8 cellular contexts compared by ENCODE assay signal in the genomic region with DNA sequence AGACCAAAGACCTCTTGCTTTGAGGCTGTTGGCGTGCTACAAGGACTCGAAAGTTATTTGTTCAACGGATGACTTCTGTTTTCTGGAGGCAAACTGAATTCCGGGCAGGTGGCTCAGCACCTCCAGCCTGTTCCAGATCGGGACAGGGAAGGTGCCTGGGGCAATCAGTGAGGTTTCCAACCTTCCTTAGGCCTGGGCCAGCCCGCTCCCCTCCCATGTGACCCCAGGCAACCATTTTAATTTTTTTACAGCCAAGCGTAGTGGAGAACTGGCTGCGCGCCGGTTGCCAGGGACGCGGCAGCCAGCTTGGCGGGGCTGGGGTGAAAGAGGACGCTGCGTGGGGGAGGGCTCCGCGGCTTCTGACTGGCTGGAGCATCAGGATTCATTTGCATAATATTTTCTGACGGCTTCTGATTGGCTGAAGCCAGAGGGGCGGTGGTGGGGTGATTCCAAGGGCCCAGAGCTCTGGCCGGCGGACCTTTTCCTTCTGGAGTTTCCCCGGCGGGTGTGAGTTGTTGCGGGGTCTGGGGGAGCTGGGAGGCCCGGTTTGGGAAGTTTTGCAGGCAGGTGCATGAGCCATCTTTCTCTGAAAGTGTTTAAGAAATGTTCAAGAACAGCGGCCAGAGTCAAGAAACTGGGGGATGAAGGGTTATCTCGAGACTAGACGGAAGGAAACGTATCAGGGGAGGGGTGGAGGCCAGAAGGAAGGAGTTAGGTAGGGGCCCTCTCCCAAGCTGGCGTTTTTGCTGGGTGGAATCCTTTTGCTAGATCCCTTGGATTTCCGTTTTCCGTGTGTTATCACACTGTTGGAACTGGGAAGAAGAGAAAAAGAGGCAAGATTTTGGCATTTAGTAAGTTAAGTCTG. TPM values are rescaled to one million over a fixed set of nuclear protein-coding genes. Genes with fewer than 3 reads are reported as not detected.
DNase-seq lines count a peak whose midpoint lies in the region; ATAC-seq and TF ChIP-seq lines count a peak whose summit lies in the region.

A gene with protein sequence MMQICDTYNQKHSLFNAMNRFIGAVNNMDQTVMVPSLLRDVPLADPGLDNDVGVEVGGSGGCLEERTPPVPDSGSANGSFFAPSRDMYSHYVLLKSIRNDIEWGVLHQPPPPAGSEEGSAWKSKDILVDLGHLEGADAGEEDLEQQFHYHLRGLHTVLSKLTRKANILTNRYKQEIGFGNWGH (plus strand): TSS at position 479 of the 865 bp plus-strand sequence. CDS start 3,488 bp downstream, outside the sequence.

- peaks cover 3 to 10% (median 5%) of the 10 kb centered on the region in 3 donors for H3K27me3 Mint-ChIP-seq in immature natural killer cell (ENCODE audit: low read depth in 3 of 3)

- H3K27ac ChIP-seq in skeletal muscle tissue (ENCODE audit: low read depth, low read length) = peak within 1 kb of the TSS; percentile 98
- H3K27ac ChIP-seq in PC-9 = no peak within 1 kb of the TSS

- no peaks in the 10 kb centered on the region for H3K36me3 Mint-ChIP-seq in immature natural killer cell

- H3K36me3 ChIP-seq in skeletal muscle tissue (ENCODE audit: control insufficient read depth in 3 of 3, insufficient read depth in 3 of 3, low read length in 3 of 3) (peaks cover 6 to 8% (median 7%) of the 10 kb centered on the region in 3 donors), PC-9 (ENCODE audit: low read depth) (no peaks in the 10 kb centered on the region)

- BruUV-seq in PC-9 (replicated peaks; lab: Mats Ljungman, UMichigan) = no TSS peak

- H3K9me3 Mint-ChIP-seq in immature natural killer cell = peaks cover 0 to 2% (median 0%) of the 10 kb centered on the region in 6 donors

- ATAC-seq in HG02798 (IDR thresholded peaks at IDR 0.05; ENCODE audit: poor library complexity, unreplicated experiment) = peak; percentile 42

- H3K4me3 Mint-ChIP-seq in immature natural killer cell = peak within 1 kb of the TSS; percentile 60 to 85 (median 74)

- H3K4me2 ChIP-seq in PC-9 = no peak within 1 kb of the TSS

- TF ChIP-seq CTCF in PC-9 (conservative IDR thresholded peaks at IDR 0.05) = no peak

- no peak within 1 kb of the TSS for H2AFZ ChIP-seq in PC-9

- no peaks in the 10 kb centered on the region for H4K20me1 ChIP-seq in PC-9 (ENCODE audit: insufficient read depth)

- POLR2A ChIA-PET in PC-9 (lab: Charles Lee; ENCODE audit: unreplicated experiment) = no interaction called here

- H3K27me3 ChIP-seq in skeletal muscle tissue (ENCODE audit: control insufficient read depth in 3 of 3, insufficient read depth in 3 of 3, low read length in 3 of 3) (no peaks in the 10 kb centered on the region), PC-9 (ENCODE audit: insufficient read depth, low read depth) (no peaks in the 10 kb centered on the region)

- no peaks in the 10 kb centered on the region for H3K9me2 ChIP-seq in PC-9 (ENCODE audit: insufficient read depth)

- H3K79me2 ChIP-seq in PC-9 (ENCODE audit: low read depth) = no peaks in the 10 kb centered on the region

- peaks cover 3 to 4% (median 3%) of the 10 kb centered on the region in 3 donors for H3K4me1 ChIP-seq in skeletal muscle tissue (ENCODE audit: control insufficient read depth in 3 of 3, insufficient read depth in 3 of 3, low read length in 3 of 3)
- no peaks in the 10 kb centered on the region for H3K4me1 ChIP-seq in PC-9 (replicated peaks; ENCODE audit: insufficient read depth)

- DNase-seq in EH (ENCODE audit: low read depth) (peak; percentile 93), NCI-H2171 (lab: John Stamatoyannopoulos, UW) (peak; percentile 87), cerebellar cortex (ENCODE audit: low spot score) (peak; percentile 64), immature natural killer cell (peak; percentile 27 to 57 (median 49)), PC-9 (no peak)
- DNase-seq in activated CD4-positive, alpha-beta T cell treated with anti-CD3 and anti-CD28 coated beads for 1 hour = peak; percentile 58

- H3K4me1 Mint-ChIP-seq in immature natural killer cell = peaks cover 21 to 28% of the 10 kb centered on the region in 2 donors

- no peaks in the 10 kb centered on the region for H3K9me3 ChIP-seq in skeletal muscle tissue (ENCODE audit: control insufficient read depth in 3 of 3, low read length in 3 of 3)
- no peaks in the 10 kb centered on the region for H3K9me3 ChIP-seq in PC-9 (ENCODE audit: insufficient read depth, low read depth)

- peak within 1 kb of the TSS; percentile 82 to 92 (median 91) for H3K9ac ChIP-seq in skeletal muscle tissue (ENCODE audit: low read depth in 1 of 3, low read length in 3 of 3)

- H3K27ac Mint-ChIP-seq in immature natural killer cell = peak within 1 kb of the TSS in 3 of 6 donors; percentile 37 to 78 (median 45)

- intact Hi-C loops in PC-9 (cut with micrococcal nuclease; ENCODE audit: unreplicated experiment) = no loop called here

- CTCF ChIA-PET in PC-9 (lab: Charles Lee) = no interaction called here

- no peaks in the 10 kb centered on the region for H3F3A ChIP-seq in PC-9 (ENCODE audit: insufficient read depth, low read depth)

- H3K4me3 ChIP-seq in skeletal muscle tissue (ENCODE audit: low read length in 3 of 3) = peak within 1 kb of the TSS; percentile 64 to 84 (median 79)
- H3K4me3 ChIP-seq in PC-9 = no peak within 1 kb of the TSS

RNA-seq across cellular contexts. Expression of the gene that starts here (rescaled TPM):
- 1 to 10 TPM; 5.7 to 9.7 (median 5.9) TPM for polyA plus RNA-seq in immature natural killer cell
- total RNA-seq in skeletal muscle tissue (14.6 TPM), PC-9 (2021) (not detected in 2 replicates)

Comparison
In these comparisons a context has a peak if more than half of its experiments do, and no peak if none do; other contexts are left out.
1. RNA of the gene that starts here (total RNA-seq): 14.6 TPM in skeletal muscle tissue (single experiment); not detected in PC-9; every median in the first group is over 10 times any median in the second.
2. DNase-seq: peak in EH (single experiment), NCI-H2171 (single experiment), activated CD4-positive, alpha-beta T cell treated with anti-CD3 and anti-CD28 coated beads for 1 hour (single experiment), cerebellar cortex (single experiment) and immature natural killer cell (3 of 3); none in PC-9 (0 of 2).